Comparison of ENCODE assay signal across 15 cellular contexts in genomic region chr12:52585951-52586350, GRCh38. TPM values are rescaled to one million over a fixed set of nuclear protein-coding genes. Genes with fewer than 3 reads are reported as not detected.
DNase-seq lines count a peak whose midpoint lies in the region; ATAC-seq and TF ChIP-seq lines count a peak whose summit lies in the region.
"Had no signal": no experiment of that assay in that cellular context is flagged by ENCODE, and none has a peak within 500 bp of the region (broad histone marks: within the 10 kb centered on the region; RNA-seq: fewer than 3 reads in every experiment).

No MANE protein-coding gene starts in this region.

- CTCF ChIA-PET in GM10248 (lab: Yijun Ruan, JAX), result interaction anchor here (0.7 to 2.8 kb wide), 3 partner anchors 66 to 299 kb away, joined by 3 to 8 read pairs (median 3); no protein-coding TSS in a partner anchor

- no peak overlapping the region for H3K27ac ChIP-seq in ovary
- H3K27ac ChIP-seq: esophagus squamous epithelium, VCaP had no signal

- H3K27ac Mint-ChIP-seq in central memory CD8-positive, alpha-beta T cell (ENCODE audit: low read depth), result peak overlapping the region; percentile 49

- peaks cover 41% of the 10 kb centered on the region for H3K4me1 Mint-ChIP-seq in central memory CD8-positive, alpha-beta T cell

- DNase-seq in T follicular helper cell (ENCODE audit: low read depth) (peak; percentile 48), GM10248 (ENCODE audit: extremely low spot score) (no peak), ovary (no peak), NCI-H510A (lab: John Stamatoyannopoulos, UW) (no peak)
- peak; percentile 84 for DNase-seq in activated CD8-positive, alpha-beta memory T cell treated with anti-CD3 and anti-CD28 coated beads, Interleukin-2, amount 50 U/mL, for 1 hour (ENCODE audit: extremely low read depth)
- peak in 1 of 2 donors; percentile 86 for DNase-seq in central memory CD8-positive, alpha-beta T cell (ENCODE audit: low spot score in 2 of 2)
- DNase-seq in stimulated activated CD8-positive, alpha-beta memory T cell treated with anti-CD3 and anti-CD28 coated beads, Interleukin-2, amount 100 ng/mL, for 1 hour (ENCODE audit: low read depth in 2 of 2), result peak; percentile 44 to 48
- DNase-seq: esophagus squamous epithelium, substantia nigra had no signal

- intact Hi-C loops in ovary (cut with DNase I), result no loop called here

- no peaks in the 10 kb centered on the region for H3K4me1 ChIP-seq in ovary (ENCODE audit: insufficient read depth)

- peak; percentile 97 for ATAC-seq in central memory CD8-positive, alpha-beta T cell (replicated peaks; ENCODE audit: extremely low read depth, poor library complexity, severe bottlenecking)
- no peak for ATAC-seq in GM21528 (IDR thresholded peaks at IDR 0.05; ENCODE audit: low FRiP score, unreplicated experiment)
- ATAC-seq: GM12878 had no signal

- no peaks in the 10 kb centered on the region for H3K9me3 ChIP-seq in ovary
- H3K9me3 ChIP-seq: Caco-2, esophagus squamous epithelium had no signal

- TF ChIP-seq CTCF in GM10248 (IDR thresholded peaks at IDR 0.05; ENCODE audit: control extremely low read depth, extremely low read depth, low read depth, missing control alignments) (no peak), ovary (IDR thresholded peaks at IDR 0.05) (no peak)

- POLR2A ChIA-PET in GM10248 (lab: Yijun Ruan, JAX), result no interaction called here

- H3K36me3 ChIP-seq in ovary, result no peaks in the 10 kb centered on the region
- H3K36me3 ChIP-seq: esophagus squamous epithelium had no signal

- H3K4me3 Mint-ChIP-seq in central memory CD8-positive, alpha-beta T cell, result peak overlapping the region; percentile 1

- 77 to 82% (median 81%) methylated on average over 9 of the region's 9 CpGs for WGBS in ovary, 3 donors

- TF ChIP-seq EP300 in ovary (IDR thresholded peaks at IDR 0.05), result no peak

- no peaks in the 10 kb centered on the region for H3K9me3 Mint-ChIP-seq in central memory CD8-positive, alpha-beta T cell

- no peaks in the 10 kb centered on the region for H3K27me3 ChIP-seq in ovary
- H3K27me3 ChIP-seq: esophagus squamous epithelium had no signal

- H3K4me3 ChIP-seq in ovary, result no peak overlapping the region
- H3K4me3 ChIP-seq: esophagus squamous epithelium, GM12878 had no signal

- no peaks in the 10 kb centered on the region for H3K36me3 Mint-ChIP-seq in central memory CD8-positive, alpha-beta T cell (ENCODE audit: insufficient read depth)

- TF ChIP-seq POLR2A in ovary (IDR thresholded peaks at IDR 0.05), result no peak

- H3K27me3 Mint-ChIP-seq in central memory CD8-positive, alpha-beta T cell, result peaks cover 3% of the 10 kb centered on the region

RNA-seq across cellular contexts. Expression of gene KRT74, which starts 12.3 kb away (rescaled TPM):
- not detected for total RNA-seq in ovary
- not detected for polyA plus RNA-seq in ovary
- total RNA-seq: bronchial epithelial cell, Caco-2, GM12878, RPMI7951 had no signal
- polyA plus RNA-seq: GM12878 had no signal

RNA-seq across cellular contexts. Expression of gene KRT72, which starts 15.3 kb away (rescaled TPM):
- total RNA-seq in ovary, result not detected
- not detected for polyA plus RNA-seq in ovary
- total RNA-seq: bronchial epithelial cell, Caco-2, esophagus squamous epithelium, GM12878, RPMI7951 had no signal
- polyA plus RNA-seq: GM12878 had no signal

RNA-seq across cellular contexts. Expression of gene KRT73, which starts 32.4 kb away (rescaled TPM):
- total RNA-seq in ovary, result not detected
- not detected for polyA plus RNA-seq in ovary
- total RNA-seq: bronchial epithelial cell, Caco-2, GM12878, RPMI7951 had no signal
- polyA plus RNA-seq: GM12878 had no signal

RNA-seq across cellular contexts. Expression of gene KRT71, which starts 33.0 kb away (rescaled TPM):
- total RNA-seq in ovary, result not detected
- polyA plus RNA-seq in ovary, result not detected
- total RNA-seq: bronchial epithelial cell, esophagus squamous epithelium, GM12878, RPMI7951 had no signal
- polyA plus RNA-seq: GM12878 had no signal

Comparison
In these comparisons a context has a peak if more than half of its experiments do, and no peak if none do; other contexts are left out.
1. DNase-seq: peak in T follicular helper cell (single experiment), activated CD8-positive, alpha-beta memory T cell treated with anti-CD3 and anti-CD28 coated beads, Interleukin-2, amount 50 U/mL, for 1 hour (single experiment) and stimulated activated CD8-positive, alpha-beta memory T cell treated with anti-CD3 and anti-CD28 coated beads, Interleukin-2, amount 100 ng/mL, for 1 hour (2 of 2); none in GM10248 (single experiment), ovary (0 of 5) and NCI-H510A (single experiment).